Comparison of ENCODE assay signal across 1 cellular context in genomic region chr3:90182291-90182976, GRCh38.
TF ChIP-seq lines count a peak whose summit lies in the region.

No MANE protein-coding gene starts in this region.

TF ChIP-seq in HEK293, 187 proteins besides CTCF, POLR2A, EP300 and RAD21 (continued from another document):
- TF ChIP-seq RBAK (tag by site-specific recombination; IDR thresholded peaks at IDR 0.05) (0 out of 2 replicates have a peak, but pooled peaks have one; percentile 53), ZNF629 (tag by site-specific recombination; IDR thresholded peaks at IDR 0.05) (peak; percentile 50; the same call in 1 of the 2 replicates), ZNF426 (tag by site-specific recombination; IDR thresholded peaks at IDR 0.05) (peak; percentile 90), ZNF394 (tag by site-specific recombination; IDR thresholded peaks at IDR 0.05; ENCODE audit: borderline replicate concordance) (peak; percentile 92), ZNF19 (tag by site-specific recombination; IDR thresholded peaks at IDR 0.05; ENCODE audit: low read depth) (peak; percentile 76; the same call in 1 of the 2 replicates), ZNF433 (tag by site-specific recombination; IDR thresholded peaks at IDR 0.05; ENCODE audit: low read depth) (peak; percentile 81), ZBTB26 (tag by site-specific recombination; optimal IDR thresholded peaks at IDR 0.05) (peak; percentile 32), ZNF530 (tag by site-specific recombination; IDR thresholded peaks at IDR 0.05; ENCODE audit: low read depth) (peak; percentile 67; the same call in 1 of the 2 replicates), ZNF138 (tag by site-specific recombination; IDR thresholded peaks at IDR 0.05; ENCODE audit: borderline replicate concordance) (peak; percentile 84; the same call in 1 of the 2 replicates), ZNF623 (tag by site-specific recombination; IDR thresholded peaks at IDR 0.05) (peak; percentile 77), GLIS1 (tag by site-specific recombination; IDR thresholded peaks at IDR 0.05) (peak; percentile 21; the same call in 1 of the 2 replicates), ZNF555 (tag by site-specific recombination; conservative IDR thresholded peaks at IDR 0.05) (peak; percentile 88), ZNF791 (tag by site-specific recombination; IDR thresholded peaks at IDR 0.05) (0 out of 2 replicates have a peak, but pooled peaks have one; percentile 22), ZNF202 (tag by site-specific recombination; IDR thresholded peaks at IDR 0.05; ENCODE audit: borderline replicate concordance) (peak; percentile 89; the same call in 1 of the 2 replicates), ZNF266 (tag by site-specific recombination; IDR thresholded peaks at IDR 0.05; ENCODE audit: low read depth) (peak; percentile 56; the same call in 1 of the 2 replicates), ZNF510 (tag by site-specific recombination; IDR thresholded peaks at IDR 0.05; ENCODE audit: insufficient replicate concordance) (peak; percentile 71), MZF1 (tag by site-specific recombination; IDR thresholded peaks at IDR 0.05; ENCODE audit: borderline replicate concordance) (peak; percentile 26; the same call in 1 of the 2 replicates), REST (tag by site-specific recombination; IDR thresholded peaks at IDR 0.05) (peak; percentile 67; the same call in 1 of the 2 replicates), ZNF664 (tag by site-specific recombination; IDR thresholded peaks at IDR 0.05) (0 out of 2 replicates have a peak, but pooled peaks have one; percentile 23), ZNF292 (tag by site-specific recombination; IDR thresholded peaks at IDR 0.05; ENCODE audit: borderline replicate concordance, low read depth) (peak; percentile 71; the same call in 1 of the 2 replicates), GLI2 (tag by site-specific recombination; IDR thresholded peaks at IDR 0.05; ENCODE audit: borderline replicate concordance, low read depth) (peak; percentile 36; the same call in 1 of the 2 replicates), ZNF654 (tag by site-specific recombination; IDR thresholded peaks at IDR 0.05; ENCODE audit: low read depth) (peak; percentile 32), ZNF140 (tag by site-specific recombination; IDR thresholded peaks at IDR 0.05) (peak; percentile 83), ZNF529 (tag by site-specific recombination; IDR thresholded peaks at IDR 0.05; ENCODE audit: insufficient replicate concordance) (peak; percentile 64), ZBTB8A (tag by site-specific recombination; IDR thresholded peaks at IDR 0.05) (peak; percentile 72), ZNF560 (tag by site-specific recombination; IDR thresholded peaks at IDR 0.05; ENCODE audit: borderline replicate concordance) (peak; percentile 51; the same call in 1 of the 2 replicates)
- TF ChIP-seq, protein P1, sequence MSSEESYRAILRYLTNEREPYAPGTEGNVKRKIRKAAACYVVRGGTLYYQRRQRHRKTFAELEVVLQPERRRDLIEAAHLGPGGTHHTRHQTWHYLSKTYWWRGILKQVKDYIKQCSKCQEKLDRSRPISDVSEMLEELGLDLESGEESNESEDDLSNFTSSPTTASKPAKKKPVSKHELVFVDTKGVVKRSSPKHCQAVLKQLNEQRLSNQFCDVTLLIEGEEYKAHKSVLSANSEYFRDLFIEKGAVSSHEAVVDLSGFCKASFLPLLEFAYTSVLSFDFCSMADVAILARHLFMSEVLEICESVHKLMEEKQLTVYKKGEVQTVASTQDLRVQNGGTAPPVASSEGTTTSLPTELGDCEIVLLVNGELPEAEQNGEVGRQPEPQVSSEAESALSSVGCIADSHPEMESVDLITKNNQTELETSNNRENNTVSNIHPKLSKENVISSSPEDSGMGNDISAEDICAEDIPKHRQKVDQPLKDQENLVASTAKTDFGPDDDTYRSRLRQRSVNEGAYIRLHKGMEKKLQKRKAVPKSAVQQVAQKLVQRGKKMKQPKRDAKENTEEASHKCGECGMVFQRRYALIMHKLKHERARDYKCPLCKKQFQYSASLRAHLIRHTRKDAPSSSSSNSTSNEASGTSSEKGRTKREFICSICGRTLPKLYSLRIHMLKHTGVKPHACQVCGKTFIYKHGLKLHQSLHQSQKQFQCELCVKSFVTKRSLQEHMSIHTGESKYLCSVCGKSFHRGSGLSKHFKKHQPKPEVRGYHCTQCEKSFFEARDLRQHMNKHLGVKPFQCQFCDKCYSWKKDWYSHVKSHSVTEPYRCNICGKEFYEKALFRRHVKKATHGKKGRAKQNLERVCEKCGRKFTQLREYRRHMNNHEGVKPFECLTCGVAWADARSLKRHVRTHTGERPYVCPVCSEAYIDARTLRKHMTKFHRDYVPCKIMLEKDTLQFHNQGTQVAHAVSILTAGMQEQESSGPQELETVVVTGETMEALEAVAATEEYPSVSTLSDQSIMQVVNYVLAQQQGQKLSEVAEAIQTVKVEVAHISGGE (tag by site-specific recombination; conservative IDR thresholded peaks at IDR 0.05; ENCODE audit: low read depth), result peak; percentile 78
- TF ChIP-seq, protein P2, sequence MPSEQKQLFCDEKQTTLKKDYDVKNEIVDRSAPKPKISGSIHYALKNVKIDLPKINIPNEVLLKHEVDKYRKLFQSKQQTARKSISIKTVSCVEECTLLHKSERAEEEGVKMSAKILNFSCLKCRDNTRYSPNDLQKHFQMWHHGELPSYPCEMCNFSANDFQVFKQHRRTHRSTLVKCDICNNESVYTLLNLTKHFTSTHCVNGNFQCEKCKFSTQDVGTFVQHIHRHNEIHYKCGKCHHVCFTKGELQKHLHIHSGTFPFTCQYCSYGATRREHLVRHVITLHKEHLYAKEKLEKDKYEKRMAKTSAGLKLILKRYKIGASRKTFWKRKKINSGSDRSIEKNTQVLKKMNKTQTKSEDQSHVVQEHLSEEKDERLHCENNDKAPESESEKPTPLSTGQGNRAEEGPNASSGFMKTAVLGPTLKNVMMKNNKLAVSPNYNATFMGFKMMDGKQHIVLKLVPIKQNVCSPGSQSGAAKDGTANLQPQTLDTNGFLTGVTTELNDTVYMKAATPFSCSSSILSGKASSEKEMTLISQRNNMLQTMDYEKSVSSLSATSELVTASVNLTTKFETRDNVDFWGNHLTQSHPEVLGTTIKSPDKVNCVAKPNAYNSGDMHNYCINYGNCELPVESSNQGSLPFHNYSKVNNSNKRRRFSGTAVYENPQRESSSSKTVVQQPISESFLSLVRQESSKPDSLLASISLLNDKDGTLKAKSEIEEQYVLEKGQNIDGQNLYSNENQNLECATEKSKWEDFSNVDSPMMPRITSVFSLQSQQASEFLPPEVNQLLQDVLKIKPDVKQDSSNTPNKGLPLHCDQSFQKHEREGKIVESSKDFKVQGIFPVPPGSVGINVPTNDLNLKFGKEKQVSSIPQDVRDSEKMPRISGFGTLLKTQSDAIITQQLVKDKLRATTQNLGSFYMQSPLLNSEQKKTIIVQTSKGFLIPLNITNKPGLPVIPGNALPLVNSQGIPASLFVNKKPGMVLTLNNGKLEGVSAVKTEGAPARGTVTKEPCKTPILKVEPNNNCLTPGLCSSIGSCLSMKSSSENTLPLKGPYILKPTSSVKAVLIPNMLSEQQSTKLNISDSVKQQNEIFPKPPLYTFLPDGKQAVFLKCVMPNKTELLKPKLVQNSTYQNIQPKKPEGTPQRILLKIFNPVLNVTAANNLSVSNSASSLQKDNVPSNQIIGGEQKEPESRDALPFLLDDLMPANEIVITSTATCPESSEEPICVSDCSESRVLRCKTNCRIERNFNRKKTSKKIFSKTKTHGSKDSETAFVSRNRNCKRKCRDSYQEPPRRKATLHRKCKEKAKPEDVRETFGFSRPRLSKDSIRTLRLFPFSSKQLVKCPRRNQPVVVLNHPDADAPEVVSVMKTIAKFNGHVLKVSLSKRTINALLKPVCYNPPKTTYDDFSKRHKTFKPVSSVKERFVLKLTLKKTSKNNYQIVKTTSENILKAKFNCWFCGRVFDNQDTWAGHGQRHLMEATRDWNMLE (tag by site-specific recombination; conservative IDR thresholded peaks at IDR 0.05; ENCODE audit: low read depth), result peak; percentile 89
- TF ChIP-seq, protein P3, sequence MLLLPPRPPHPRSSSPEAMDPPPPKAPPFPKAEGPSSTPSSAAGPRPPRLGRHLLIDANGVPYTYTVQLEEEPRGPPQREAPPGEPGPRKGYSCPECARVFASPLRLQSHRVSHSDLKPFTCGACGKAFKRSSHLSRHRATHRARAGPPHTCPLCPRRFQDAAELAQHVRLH (tag by site-specific recombination; IDR thresholded peaks at IDR 0.05), result peak; percentile 56; the same call in 1 of the 2 replicates
TF ChIP-seq in HEK293: peak in this region for 31; not testable (repeated sequence) for 156.
